9 cellular contexts compared by ENCODE assay signal in the genomic region with DNA sequence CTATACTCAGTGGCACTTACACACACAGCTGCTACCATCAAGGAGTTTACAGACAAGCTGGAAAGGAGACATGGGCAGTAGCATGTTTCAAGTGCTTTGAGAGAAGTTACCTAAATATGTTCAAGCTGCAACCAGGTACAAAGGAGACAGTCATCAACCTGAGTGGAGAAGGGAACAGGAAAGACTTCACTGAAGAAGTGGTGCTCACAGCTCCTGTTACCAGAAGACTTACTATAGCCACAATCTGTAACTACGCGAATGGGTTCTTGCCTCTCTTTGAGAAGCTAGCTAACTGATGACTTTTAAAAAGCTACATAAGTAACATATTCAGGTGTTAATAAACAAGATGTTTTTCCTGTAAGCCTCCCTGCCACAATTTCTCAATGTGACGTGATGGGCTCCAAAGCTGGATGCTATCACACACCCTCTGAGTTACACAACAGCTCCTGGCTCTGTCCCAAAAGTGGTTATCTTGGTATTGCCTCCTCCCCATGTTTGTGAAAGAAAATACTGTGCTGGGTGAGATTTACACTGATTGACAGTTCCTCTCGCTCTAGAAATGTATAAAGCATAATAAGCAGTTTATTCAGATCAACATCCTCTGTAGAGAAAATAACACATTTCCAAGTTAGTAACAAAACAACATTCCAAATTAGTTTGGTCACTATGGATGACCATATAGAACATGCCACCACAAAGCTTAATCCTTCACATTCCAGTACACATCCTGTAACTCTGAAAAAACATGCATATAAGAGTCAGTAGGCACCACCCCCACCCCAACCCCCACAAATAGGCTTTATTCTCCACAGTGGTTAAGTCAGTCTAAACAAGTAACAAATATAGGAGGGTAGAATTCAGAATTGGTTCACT.
DNase-seq lines count a peak whose midpoint lies in the region; ATAC-seq, FAIRE-seq and TF ChIP-seq lines count a peak whose summit lies in the region.
"Had no signal": no experiment of that assay in that cellular context is flagged by ENCODE, and none has a peak within 500 bp of the region (broad histone marks: within the 10 kb centered on the region; RNA-seq: fewer than 3 reads in every experiment).

No MANE protein-coding gene starts in this region.

- H3K27me3 ChIP-seq in HUES64 (ENCODE audit: insufficient read depth, low read length) (no peaks in the 10 kb centered on the region), bronchial epithelial cell (ENCODE audit: control insufficient read depth, insufficient read depth, low read length) (no peaks in the 10 kb centered on the region)
- H3K27me3 ChIP-seq: Peyer's patch had no signal

- H3K36me3 ChIP-seq in HUES64 (ENCODE audit: insufficient read depth, low read length), result no peaks in the 10 kb centered on the region
- no peaks in the 10 kb centered on the region for H3K36me3 ChIP-seq in bronchial epithelial cell (ENCODE audit: control insufficient read depth, insufficient read depth, low read length)
- H3K36me3 ChIP-seq: Peyer's patch had no signal

- H3K27ac ChIP-seq in HUES64 (ENCODE audit: low read depth, low read length), result peak overlapping the region; percentile 59

- no peak for ATAC-seq in HG03095 (IDR thresholded peaks at IDR 0.05; ENCODE audit: unreplicated experiment)
- ATAC-seq in HG02885 (IDR thresholded peaks at IDR 0.05; ENCODE audit: poor library complexity, unreplicated experiment), result no peak
- no peak for ATAC-seq in HG03342 (IDR thresholded peaks at IDR 0.05; ENCODE audit: unreplicated experiment)

- in situ Hi-C loops in ACHN (cut with HindIII; ENCODE audit: low pct_ligation_motif_present, low pct_unique_long_range_greater_than_20kb, low sequenced_read_pairs), result no loop called here

- intact Hi-C loops in lower leg skin (cut with DNase I; ENCODE audit: low total_unique reads), result no loop called here

- TF ChIP-seq CTCF in bronchial epithelial cell (IDR thresholded peaks at IDR 0.05; ENCODE audit: insufficient read depth, low read length, severe bottlenecking), result no peak
- no peak for TF ChIP-seq CTCF in lower leg skin (IDR thresholded peaks at IDR 0.05)

- H3K4me3 ChIP-seq in HUES64 (ENCODE audit: low read length) (no peak overlapping the region), bronchial epithelial cell (ENCODE audit: low read depth, low read length) (no peak overlapping the region), lower leg skin (ENCODE audit: low read depth, poor library complexity, severe bottlenecking) (no peak overlapping the region)
- H3K4me3 ChIP-seq: Peyer's patch had no signal

- H3K9me3 ChIP-seq in HUES64 (ENCODE audit: insufficient read depth, low read depth, low read length), result no peaks in the 10 kb centered on the region
- H3K9me3 ChIP-seq: Peyer's patch had no signal

- no peak for TF ChIP-seq POLR2A in lower leg skin (IDR thresholded peaks at IDR 0.05)

- H3K9ac ChIP-seq in HUES64 (ENCODE audit: low read depth, low read length), result no peak overlapping the region

- peak; percentile 78 for DNase-seq in ACHN
- peak; percentile 99 for DNase-seq in bronchial epithelial cell (ENCODE audit: low read depth)
- DNase-seq in lower leg skin (ENCODE audit: low spot score in 2 of 2), result peak; percentile 72 to 87
- DNase-seq in NK-92 (lab: John Stamatoyannopoulos, UW; ENCODE audit: unreplicated experiment), result no peak

- peak; percentile 70 for FAIRE-seq in bronchial epithelial cell (lab: Jason Lieb, UNC)

- peaks cover 49% of the 10 kb centered on the region for H3K4me1 ChIP-seq in HUES64 (ENCODE audit: insufficient read depth, low read length)

- 87% methylated on average over 4 of the region's 4 CpGs for WGBS in HUES64
- WGBS in lower leg skin, 2 donors, result 51 to 55% methylated on average over 4 of the region's 4 CpGs
